8 cellular contexts compared by ENCODE assay signal in genomic region chr18:813405-814071, GRCh38. TPM values are rescaled to one million over a fixed set of nuclear protein-coding genes. Genes with fewer than 3 reads are reported as not detected.
DNase-seq lines count a peak whose midpoint lies in the region; ATAC-seq, FAIRE-seq and TF ChIP-seq lines count a peak whose summit lies in the region.

No MANE protein-coding gene starts in this region.

- intact Hi-C loops in testis (cut with DNase I; ENCODE audit: low total_unique reads): no loop called here

- H3K4me1 Mint-ChIP-seq in activated T-cell treated with anti-CD3 and anti-CD28 coated beads, Interleukin-2, amount 50 U/mL, for 24 hours (ENCODE audit: low read depth): peaks cover 65% of the 10 kb centered on the region
- peaks cover 35% of the 10 kb centered on the region for H3K4me1 Mint-ChIP-seq in WTC11

- H3K9me3 ChIP-seq in iPS-20b (ENCODE audit: insufficient read depth, low read depth, low read length) (no peaks in the 10 kb centered on the region), testis (no peaks in the 10 kb centered on the region)

- ATAC-seq in WTC11: no peak

- H3K4me3 Mint-ChIP-seq in activated T-cell treated with anti-CD3 and anti-CD28 coated beads, Interleukin-2, amount 50 U/mL, for 24 hours: peak overlapping the region; percentile 87
- H3K4me3 Mint-ChIP-seq in WTC11: peak overlapping the region; percentile 95

- H3K27me3 ChIP-seq in iPS-20b (ENCODE audit: insufficient read depth, low read length) (no peaks in the 10 kb centered on the region), testis (no peaks in the 10 kb centered on the region)

- CTCF ChIA-PET in WTC11 (lab: Charles Lee): interaction anchor here (1.5 to 2.4 kb wide), 5 partner anchors 17 to 127 kb away, joined by 4 to 12 read pairs (median 8); partner anchors contain the start of gene ENOSF1

- H3K9me3 Mint-ChIP-seq in activated T-cell treated with anti-CD3 and anti-CD28 coated beads, Interleukin-2, amount 50 U/mL, for 24 hours: peaks cover 1% of the 10 kb centered on the region
- H3K9me3 Mint-ChIP-seq in WTC11: no peaks in the 10 kb centered on the region

- POLR2A ChIA-PET in WTC11 (lab: Charles Lee): interaction anchor here (0.7 kb wide), 1 partner anchor 24 kb away, joined by 3 read pairs; no protein-coding TSS in a partner anchor

- H3K9ac ChIP-seq in iPS-20b (ENCODE audit: low read depth, low read length): peak overlapping the region; percentile 92; the same call in 1 of the 2 replicates

- H3K4me1 ChIP-seq in iPS-20b (ENCODE audit: insufficient read depth, low read length): peaks cover 4% of the 10 kb centered on the region; the same call in 1 of the 2 replicates
- peaks cover 11% of the 10 kb centered on the region for H3K4me1 ChIP-seq in testis

- peaks cover 3% of the 10 kb centered on the region for H3K27me3 Mint-ChIP-seq in activated T-cell treated with anti-CD3 and anti-CD28 coated beads, Interleukin-2, amount 50 U/mL, for 24 hours
- no peaks in the 10 kb centered on the region; the same call in 1 of the 2 replicates for H3K27me3 Mint-ChIP-seq in WTC11 (ENCODE audit: low read depth)

- TF ChIP-seq CTCF in WTC11 (IDR thresholded peaks at IDR 0.05) (no peak), testis (IDR thresholded peaks at IDR 0.05) (no peak)

- FAIRE-seq in HTR-8/SVneo (lab: Jason Lieb, UNC): no peak

- peak overlapping the region; percentile 100 for H3K27ac Mint-ChIP-seq in activated T-cell treated with anti-CD3 and anti-CD28 coated beads, Interleukin-2, amount 50 U/mL, for 24 hours
- H3K27ac Mint-ChIP-seq in WTC11: peak overlapping the region; percentile 100

- peaks cover 19% of the 10 kb centered on the region for H3K36me3 Mint-ChIP-seq in activated T-cell treated with anti-CD3 and anti-CD28 coated beads, Interleukin-2, amount 50 U/mL, for 24 hours (ENCODE audit: low read depth)
- no peaks in the 10 kb centered on the region for H3K36me3 Mint-ChIP-seq in WTC11

- no peak for TF ChIP-seq POLR2A in testis (IDR thresholded peaks at IDR 0.05)

- peak overlapping the region; percentile 80 for H3K27ac ChIP-seq in iPS-20b (ENCODE audit: low read length)
- peak overlapping the region; percentile 93 to 94 for H3K27ac ChIP-seq in testis

- H3K36me3 ChIP-seq in iPS-20b (ENCODE audit: insufficient read depth, low read depth, low read length) (no peaks in the 10 kb centered on the region), testis (ENCODE audit: low read depth, missing control alignments) (no peaks in the 10 kb centered on the region)

- 46 to 63% methylated on average over 11 of the region's 11 CpGs for WGBS in testis, 2 donors

- no peak for DNase-seq in activated T-cell treated with anti-CD3 and anti-CD28 coated beads, Interleukin-2, amount 50 U/mL, for 24 hours
- no peak for DNase-seq in activated T-cell treated with anti-CD3 and anti-CD28 coated beads, Interleukin-2, amount 50 U/mL, for 1 hour
- DNase-seq in WTC11 (ENCODE audit: low spot score) (no peak), testis (no peak), HTR-8/SVneo (ENCODE audit: insufficient read length, low spot score) (no peak), middle frontal gyrus (ENCODE audit: extremely low spot score, low spot score) (no peak), AG08396 (ENCODE audit: low spot score) (no peak)

- peak overlapping the region; percentile 86 for H3K4me3 ChIP-seq in iPS-20b (ENCODE audit: low read length)
- peak overlapping the region; percentile 82 to 84 for H3K4me3 ChIP-seq in testis

TF ChIP-seq in WTC11, 78 proteins besides CTCF, POLR2A, EP300 and RAD21:
- no peak for TF ChIP-seq USF1 (CRISPR knock-in tag; IDR thresholded peaks at IDR 0.05)
- TF ChIP-seq USF2 (CRISPR knock-in tag; IDR thresholded peaks at IDR 0.05): no peak
- no peak for TF ChIP-seq ETV6 (CRISPR knock-in tag; IDR thresholded peaks at IDR 0.05)
- TF ChIP-seq ZNF121 (CRISPR knock-in tag; IDR thresholded peaks at IDR 0.05): no peak
- no peak for TF ChIP-seq IRF1 (CRISPR knock-in tag; IDR thresholded peaks at IDR 0.05)
- no peak for TF ChIP-seq RORB (CRISPR knock-in tag; IDR thresholded peaks at IDR 0.05)
- TF ChIP-seq ZNF425 (CRISPR knock-in tag; conservative IDR thresholded peaks at IDR 0.05): no peak
- TF ChIP-seq AFF4 (CRISPR knock-in tag; IDR thresholded peaks at IDR 0.05; ENCODE audit: borderline replicate concordance): no peak
- TF ChIP-seq ZNF396 (CRISPR knock-in tag; IDR thresholded peaks at IDR 0.05; ENCODE audit: borderline replicate concordance): no peak
- TF ChIP-seq ERG (CRISPR knock-in tag; IDR thresholded peaks at IDR 0.05): no peak
TF ChIP-seq in WTC11: peak in this region for 0.

RNA-seq across cellular contexts. Expression of gene YES1, which starts 1.5 kb away (rescaled TPM):
- total RNA-seq in WTC11 (2021) (89.7 to 113 TPM (median 96.6 TPM) in 3 replicates), testis (100 to 1,000 TPM; 193 to 228 TPM)
- 31.8 TPM for polyA plus RNA-seq in testis (ENCODE audit: insufficient read depth, low read depth, low replicate concordance)
